In genomic region chr13:82674546-82674945, GRCh38 we compare ENCODE assay signal across 34 cellular contexts.
"Had no signal": no experiment of that assay in that cellular context is flagged by ENCODE, and none has a peak within 500 bp of the region (broad histone marks: within the 10 kb centered on the region; RNA-seq: fewer than 3 reads in every experiment).

No MANE protein-coding gene starts in this region.

- H3K9ac ChIP-seq: SK-N-SH had no signal

- DNase-seq: activated CD4-positive, alpha-beta memory T cell treated with anti-CD3 and anti-CD28 coated beads for 36 hours; activated CD4-positive, alpha-beta T cell treated with anti-CD3 and anti-CD28 coated beads for 4 hours; activated CD4-positive, alpha-beta T cell treated with anti-CD3 and anti-CD28 coated beads, Interleukin-2, amount 50 U/mL, for 1 hour; activated CD8-positive, alpha-beta memory T cell treated with anti-CD3 and anti-CD28 coated beads, Interleukin-2, amount 50 U/mL, for 4 hours; activated gamma-delta T cell treated with Interleukin-2 at 50 U/mL for 16 hours; activated naive CD4-positive, alpha-beta T cell treated with anti-CD3 and anti-CD28 coated beads for 36 hours; activated naive CD8-positive, alpha-beta T cell treated with anti-CD3 and anti-CD28 coated beads, Interleukin-2, amount 50 U/mL, for 24 hours; activated T-cell treated with anti-CD3 and anti-CD28 coated beads for 4 hours; activated T-cell treated with anti-CD3 and anti-CD28 coated beads, Interleukin-2, amount 50 U/mL, for 4 hours; anterior cingulate cortex; brain microvascular endothelial cell; central memory CD4-positive, alpha-beta T cell; Kasumi-1; MG63; MV-4-11; NCI-H1092; NCI-H1436 treated with DMSO at 0.1 percent for 48 hours; NCI-H187; NCI-H2029 treated with DMSO at 0.1 percent for 48 hours; NCI-H2107; NCI-H226; NCI-H446 treated with DMSO at 0.1 percent for 48 hours; NCI-H524 treated with DMSO at 0.1 percent for 48 hours; PC-3; Peyer's patch; RPMI8226; SHP77 treated with DMSO at 0.1 percent for 48 hours; SK-N-SH had no signal

- H3K4me3 ChIP-seq: MG63, Peyer's patch, SJSA1 had no signal

- H3K9me3 Mint-ChIP-seq: activated CD4-positive, alpha-beta memory T cell treated with anti-CD3 and anti-CD28 coated beads for 36 hours; activated naive CD4-positive, alpha-beta T cell treated with anti-CD3 and anti-CD28 coated beads for 36 hours; activated naive CD8-positive, alpha-beta T cell treated with anti-CD3 and anti-CD28 coated beads, Interleukin-2, amount 50 U/mL, for 24 hours; activated T-cell treated with anti-CD3 and anti-CD28 coated beads, Interleukin-2, amount 50 U/mL, for 4 hours; activated T-helper 1 cell treated with anti-CD3 and anti-CD28 coated beads, Interleukin-12 subunit alpha, Interleukin-12 subunit beta, Interleukin-2, Interleukin-4 antibody, amounts not matched to agents 30 ng/mL and 10 ng/mL and 1 ng/mL, durations not matched to agents 14 hours and 24 hours and 36 hours; T-helper 1 cell treated with Interleukin-12 subunit alpha and Interleukin-12 subunit beta and Interleukin-4 antibody, amounts not matched to agents 30 μg/mL and 1 μg/mL, for 36 hours; T-helper 2 cell treated with Interferon-gamma antibody and Interleukin-4, amounts not matched to agents 5 μg/mL and 100 μg/mL, for 36 hours had no signal

- H3K36me3 ChIP-seq: brain microvascular endothelial cell, MG63, Peyer's patch, SJSA1 had no signal

- H3K27me3 ChIP-seq: brain microvascular endothelial cell, MG63, Peyer's patch, SJSA1 had no signal

- H3K9me3 ChIP-seq: MG63, Peyer's patch, SJSA1, SK-N-SH had no signal

- H3K4me2 ChIP-seq: SK-N-SH had no signal

- H3K27ac Mint-ChIP-seq: activated CD4-positive, alpha-beta memory T cell treated with anti-CD3 and anti-CD28 coated beads for 36 hours; activated naive CD4-positive, alpha-beta T cell treated with anti-CD3 and anti-CD28 coated beads for 36 hours; activated naive CD8-positive, alpha-beta T cell; activated naive CD8-positive, alpha-beta T cell treated with anti-CD3 and anti-CD28 coated beads, Interleukin-2, amount 50 U/mL, for 24 hours; activated T-helper 1 cell treated with anti-CD3 and anti-CD28 coated beads, Interleukin-12 subunit alpha, Interleukin-12 subunit beta, Interleukin-2, Interleukin-4 antibody, amounts not matched to agents 30 ng/mL and 10 ng/mL and 1 ng/mL, durations not matched to agents 14 hours and 24 hours and 36 hours; T-helper 1 cell treated with Interleukin-12 subunit alpha and Interleukin-12 subunit beta and Interleukin-4 antibody, amounts not matched to agents 30 μg/mL and 1 μg/mL, for 36 hours; T-helper 2 cell treated with Interferon-gamma antibody and Interleukin-4, amounts not matched to agents 5 μg/mL and 100 μg/mL, for 36 hours had no signal

- H3K27me3 Mint-ChIP-seq: activated naive CD8-positive, alpha-beta T cell; activated naive CD8-positive, alpha-beta T cell treated with anti-CD3 and anti-CD28 coated beads, Interleukin-2, amount 50 U/mL, for 24 hours had no signal

- H3K4me1 Mint-ChIP-seq: activated naive CD8-positive, alpha-beta T cell treated with anti-CD3 and anti-CD28 coated beads, Interleukin-2, amount 50 U/mL, for 24 hours had no signal

- H3K4me1 ChIP-seq: Peyer's patch, SJSA1 had no signal

- H3K4me3 Mint-ChIP-seq: activated CD4-positive, alpha-beta memory T cell treated with anti-CD3 and anti-CD28 coated beads for 36 hours; activated naive CD4-positive, alpha-beta T cell treated with anti-CD3 and anti-CD28 coated beads for 36 hours; activated naive CD8-positive, alpha-beta T cell; activated naive CD8-positive, alpha-beta T cell treated with anti-CD3 and anti-CD28 coated beads, Interleukin-2, amount 50 U/mL, for 24 hours; activated T-cell treated with anti-CD3 and anti-CD28 coated beads, Interleukin-2, amount 50 U/mL, for 4 hours; activated T-helper 1 cell treated with anti-CD3 and anti-CD28 coated beads, Interleukin-12 subunit alpha, Interleukin-12 subunit beta, Interleukin-2, Interleukin-4 antibody, amounts not matched to agents 30 ng/mL and 10 ng/mL and 1 ng/mL, durations not matched to agents 14 hours and 24 hours and 36 hours; T-helper 1 cell treated with Interleukin-12 subunit alpha and Interleukin-12 subunit beta and Interleukin-4 antibody, amounts not matched to agents 30 μg/mL and 1 μg/mL, for 36 hours; T-helper 2 cell treated with Interferon-gamma antibody and Interleukin-4, amounts not matched to agents 5 μg/mL and 100 μg/mL, for 36 hours had no signal

- H3K36me3 Mint-ChIP-seq: activated CD4-positive, alpha-beta memory T cell treated with anti-CD3 and anti-CD28 coated beads for 36 hours; activated naive CD8-positive, alpha-beta T cell had no signal

- H3K27ac ChIP-seq: brain microvascular endothelial cell, Peyer's patch, SJSA1 had no signal

- ATAC-seq: activated CD4-positive, CD25-positive, alpha-beta regulatory T cell treated with anti-CD3 and anti-CD28 coated beads, Interleukin-2, amount 50 U/mL, for 24 hours; activated naive CD8-positive, alpha-beta T cell treated with anti-CD3 and anti-CD28 coated beads, Interleukin-2, amount 50 U/mL, for 24 hours; activated T-cell treated with anti-CD3 and anti-CD28 coated beads, Interleukin-2, amount 50 U/mL, for 4 hours; PC-3 had no signal
